8 cellular contexts compared by ENCODE assay signal in the genomic region with DNA sequence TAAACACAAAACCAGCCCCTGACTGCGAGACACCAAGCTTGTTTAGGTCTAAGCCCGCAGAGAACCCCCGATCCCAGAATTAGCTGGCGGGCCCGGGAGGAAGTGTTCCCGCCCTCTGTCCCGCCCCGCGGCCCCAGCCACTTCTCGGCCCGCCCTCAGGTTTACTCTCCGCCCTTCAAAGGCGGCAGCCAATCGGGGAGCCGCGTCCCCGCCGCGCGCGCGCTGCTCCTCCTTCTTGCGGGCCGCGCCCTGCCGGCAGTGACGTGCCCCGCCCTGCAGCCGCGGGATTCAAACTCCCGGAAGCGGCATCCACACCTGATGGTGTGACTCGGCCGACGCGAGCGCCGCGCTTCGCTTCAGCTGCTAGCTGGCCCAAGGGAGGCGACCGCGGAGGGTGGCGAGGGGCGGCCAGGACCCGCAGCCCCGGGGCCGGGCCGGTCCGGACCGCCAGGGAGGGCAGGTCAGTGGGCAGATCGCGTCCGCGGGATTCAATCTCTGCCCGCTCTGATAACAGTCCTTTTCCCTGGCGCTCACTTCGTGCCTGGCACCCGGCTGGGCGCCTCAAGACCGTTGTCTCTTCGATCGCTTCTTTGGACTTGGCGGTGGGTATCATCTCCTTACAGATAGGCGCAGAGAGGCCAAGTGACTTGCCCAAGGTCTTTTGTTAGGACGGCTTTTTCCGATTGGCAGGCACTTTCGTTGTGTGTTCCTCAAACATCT. TPM values are rescaled to one million over a fixed set of nuclear protein-coding genes. Genes with fewer than 3 reads are reported as not detected.
A peak's percentile ranks its signal among the peaks of the same experiment; 100 is the strongest.
DNase-seq lines count a peak whose midpoint lies in the region; ATAC-seq and TF ChIP-seq lines count a peak whose summit lies in the region.

A gene (plus strand): TSS at position 291 of the 720 bp plus-strand sequence. CDS start 3,440 bp downstream, outside the sequence.

- TF ChIP-seq CTCF in DOHH2 (IDR thresholded peaks at IDR 0.05; ENCODE audit: low read depth, low read length, poor library complexity, severe bottlenecking) (no peak), GM23338 (conservative IDR thresholded peaks at IDR 0.05; ENCODE audit: low read depth in 2 of 2) (no peak), fibroblast of lung (conservative IDR thresholded peaks at IDR 0.05 in 1 of 2, IDR thresholded peaks at IDR 0.05 in 1 of 2; ENCODE audit: low read depth in 1 of 2, low read length in 2 of 2) (no peak), natural killer cell (IDR thresholded peaks at IDR 0.05) (no peak)

- H3K27ac ChIP-seq in DOHH2 (ENCODE audit: low read depth, low read length) (peak within 1 kb of the TSS; percentile 40), GM23338 (ENCODE audit: low read depth) (no peak within 1 kb of the TSS), fibroblast of lung (ENCODE audit: insufficient read depth, low read length) (peak within 1 kb of the TSS; percentile 80)

- H3K27ac Mint-ChIP-seq in GM23338 (no peak within 1 kb of the TSS), natural killer cell (peak within 1 kb of the TSS; percentile 73 to 79)

- peak; percentile 98 for ATAC-seq in GM23338
- peak; percentile 99 to 100 (median 99) for ATAC-seq in natural killer cell

- H3K4me3 ChIP-seq in DOHH2 (ENCODE audit: low read length) (peak within 1 kb of the TSS; percentile 80), GM23338 (peak within 1 kb of the TSS; percentile 93), fibroblast of lung (replicated peaks in 1 of 4; ENCODE audit: control extremely low read depth in 1 of 4, insufficient read depth in 1 of 4, low read depth in 3 of 4, low read length in 4 of 4) (peak within 1 kb of the TSS; percentile 84 to 94 (median 92))

- peak within 1 kb of the TSS; percentile 99 for H2AFZ ChIP-seq in GM23338
- H2AFZ ChIP-seq in fibroblast of lung (ENCODE audit: low read length) = peak within 1 kb of the TSS; percentile 98

- H3K9me3 Mint-ChIP-seq in GM23338 = no peaks in the 10 kb centered on the region
- H3K9me3 Mint-ChIP-seq in natural killer cell = no peaks in the 10 kb centered on the region

- H3K9me3 ChIP-seq in DOHH2 (ENCODE audit: control insufficient read depth, insufficient read depth, low read length) (no peaks in the 10 kb centered on the region), fibroblast of lung (ENCODE audit: control insufficient read depth, insufficient read depth, low read depth, low read length) (no peaks in the 10 kb centered on the region)

- intact Hi-C loops in natural killer cell (cut with micrococcal nuclease) = loop anchor here (5.0 kb wide), 2 partner anchors 206 to 649 kb away; a partner anchor contains a TSS

- H3F3A ChIP-seq in DOHH2 (ENCODE audit: control insufficient read depth, insufficient read depth) = no peaks in the 10 kb centered on the region
- H3F3A ChIP-seq in GM23338 (replicated peaks; ENCODE audit: low read depth) = no peaks in the 10 kb centered on the region

- peak within 1 kb of the TSS; percentile 80 for H3K4me2 ChIP-seq in DOHH2 (ENCODE audit: low read length)
- peak within 1 kb of the TSS; percentile 86 for H3K4me2 ChIP-seq in GM23338
- H3K4me2 ChIP-seq in fibroblast of lung (ENCODE audit: extremely low read depth, insufficient read depth, low read length) = peak within 1 kb of the TSS; percentile 93

- no peaks in the 10 kb centered on the region for H4K20me1 ChIP-seq in DOHH2 (ENCODE audit: control insufficient read depth, insufficient read depth, low read depth, low read length)
- H4K20me1 ChIP-seq in GM23338 (replicated peaks; ENCODE audit: insufficient read depth) = no peaks in the 10 kb centered on the region
- H4K20me1 ChIP-seq in fibroblast of lung (ENCODE audit: control insufficient read depth, extremely low read depth, insufficient read depth, low read length) = no peaks in the 10 kb centered on the region

- peaks cover 25% of the 10 kb centered on the region for H3K4me1 ChIP-seq in DOHH2 (ENCODE audit: control insufficient read depth, low read length)
- H3K4me1 ChIP-seq in GM23338 (ENCODE audit: insufficient read depth) = peaks cover 16% of the 10 kb centered on the region; the same call in 1 of the 2 replicates
- H3K4me1 ChIP-seq in fibroblast of lung (ENCODE audit: control insufficient read depth, extremely low read depth, insufficient read depth, low read length) = peaks cover 2% of the 10 kb centered on the region

- peak within 1 kb of the TSS; percentile 67 for H3K9ac ChIP-seq in fibroblast of lung (ENCODE audit: insufficient read depth, low read length)

- peak; percentile 96 for DNase-seq in GM23338 (ENCODE audit: low spot score)
- peak; percentile 92 for DNase-seq in LHCN-M2 (ENCODE audit: low read depth)
- peak; percentile 90 for DNase-seq in RPMI7951 (ENCODE audit: low read depth)
- DNase-seq in activated T-helper 1 cell treated with Interleukin-2 at 50 U/mL for 16 hours (ENCODE audit: low read depth) = peak; percentile 95
- DNase-seq in fibroblast of lung (ENCODE audit: low read depth in 2 of 2) = peak; percentile 89 to 92
- peak; percentile 94 for DNase-seq in natural killer cell
- DNase-seq in stimulated activated naive CD4-positive, alpha-beta T cell (lab: John Stamatoyannopoulos, UW) = peak; percentile 90 to 94 (median 92)

- H3K36me3 Mint-ChIP-seq in GM23338 (ENCODE audit: low read depth) (peaks cover 8% of the 10 kb centered on the region; the same call in 1 of the 3 replicates), natural killer cell (no peaks in the 10 kb centered on the region)

- peaks cover 13% of the 10 kb centered on the region for H3K4me1 Mint-ChIP-seq in GM23338
- peaks cover 11 to 18% of the 10 kb centered on the region in 2 donors for H3K4me1 Mint-ChIP-seq in natural killer cell

- H3K36me3 ChIP-seq in DOHH2 (ENCODE audit: control insufficient read depth, low read length) = peaks cover 29% of the 10 kb centered on the region
- H3K36me3 ChIP-seq in GM23338 (ENCODE audit: insufficient read depth) = no peaks in the 10 kb centered on the region
- no peaks in the 10 kb centered on the region for H3K36me3 ChIP-seq in fibroblast of lung (ENCODE audit: control insufficient read depth, insufficient read depth, low read length)

- H3K27me3 ChIP-seq in DOHH2 (ENCODE audit: control insufficient read depth, low read length) (no peaks in the 10 kb centered on the region), GM23338 (ENCODE audit: insufficient read depth) (peaks cover 16% of the 10 kb centered on the region), fibroblast of lung (ENCODE audit: control insufficient read depth, insufficient read depth, low read length) (no peaks in the 10 kb centered on the region)

- peaks cover 2% of the 10 kb centered on the region for H3K27me3 Mint-ChIP-seq in GM23338 (ENCODE audit: insufficient read depth, low read depth, poor library complexity)
- peaks cover 11 to 16% of the 10 kb centered on the region in 2 donors for H3K27me3 Mint-ChIP-seq in natural killer cell (ENCODE audit: low read depth in 2 of 2)

- H3K79me2 ChIP-seq in DOHH2 (ENCODE audit: control insufficient read depth, low read length) (peaks cover 46% of the 10 kb centered on the region), GM23338 (replicated peaks; ENCODE audit: insufficient read depth) (peaks cover 29% of the 10 kb centered on the region), fibroblast of lung (ENCODE audit: control insufficient read depth, insufficient read depth, low read length) (peaks cover 39% of the 10 kb centered on the region)

- peak within 1 kb of the TSS; percentile 93 for H3K4me3 Mint-ChIP-seq in GM23338
- H3K4me3 Mint-ChIP-seq in natural killer cell = peak within 1 kb of the TSS; percentile 91

- no peaks in the 10 kb centered on the region for H3K9me2 ChIP-seq in DOHH2 (replicated peaks; ENCODE audit: control insufficient read depth, low read length)
- no peaks in the 10 kb centered on the region for H3K9me2 ChIP-seq in GM23338 (ENCODE audit: insufficient read depth)

TF ChIP-seq in GM23338, 12 proteins besides CTCF, POLR2A, EP300 and RAD21:
- TF ChIP-seq POLR2AphosphoS5 (IDR thresholded peaks at IDR 0.05; ENCODE audit: low read depth) (peak; percentile 89), EZH2phosphoT487 (IDR thresholded peaks at IDR 0.05; ENCODE audit: unreplicated experiment) (no peak), CREB1 (CRISPR knock-in tag; IDR thresholded peaks at IDR 0.05; ENCODE audit: low read depth) (peak; percentile 79)
TF ChIP-seq in GM23338: peak in this region for 2.

RNA-seq across cellular contexts. Expression of the gene that starts here (rescaled TPM):
- total RNA-seq in GM23338 (2014; rRNA removed; shearing (Covaris generic)) = 15.0 and 22.4 TPM in 2 replicates
- polyA plus RNA-seq in GM23338 (2016; fragmentation: Nextera tagmentation; extraction: Ambion mirVana) = 12.4 and 13.2 TPM in 2 replicates
- total RNA-seq in LHCN-M2 (2014; rRNA removed) = 99.7 and 102 TPM in 2 replicates
- 20.0 TPM for polyA plus RNA-seq in LHCN-M2 (2012)
- 102 and 132 TPM in 2 replicates for total RNA-seq in RPMI7951 (2014; rRNA removed; shearing (Covaris generic))
- 2.1 and 19.0 TPM in 2 replicates for total RNA-seq in fibroblast of lung
- polyA plus RNA-seq in fibroblast of lung = 16.1 and 51.6 TPM in 2 replicates
- polyA plus RNA-seq in fibroblast of lung (2012) = 10.1 and 35.8 TPM in 2 replicates
- 2.0 and 2.1 TPM in 2 replicates for polyA minus RNA-seq in fibroblast of lung (ENCODE audit: low replicate concordance)
- total RNA-seq in natural killer cell = under 1 TPM; 0.35 to 0.85 (median 0.50) TPM

Comparison
In these comparisons a context has a peak if more than half of its experiments do, and no peak if none do; other contexts are left out.
1. Peak in DNase-seq and ATAC-seq in natural killer cell; RNA of the gene not detected or under 1 TPM.